Comparison of ENCODE assay signal across 13 cellular contexts in genomic region chr2:120005834-120006521, GRCh38. TPM values are rescaled to one million over a fixed set of nuclear protein-coding genes. Genes with fewer than 3 reads are reported as not detected.
DNase-seq lines count a peak whose midpoint lies in the region; ATAC-seq and TF ChIP-seq lines count a peak whose summit lies in the region.
"Had no signal": no experiment of that assay in that cellular context is flagged by ENCODE, and none has a peak within 500 bp of the region (broad histone marks: within the 10 kb centered on the region; RNA-seq: fewer than 3 reads in every experiment).

No MANE protein-coding gene starts in this region.

- ATAC-seq in HG02610 (IDR thresholded peaks at IDR 0.05; ENCODE audit: unreplicated experiment) (peak; percentile 93), HG03520 (IDR thresholded peaks at IDR 0.05; ENCODE audit: unreplicated experiment) (peak; percentile 90)
- ATAC-seq: activated T-cell treated with anti-CD3 and anti-CD28 coated beads, Interleukin-2, amount 50 U/mL, for 4 hours had no signal

- no peaks in the 10 kb centered on the region for H3K27me3 ChIP-seq in testis
- H3K27me3 ChIP-seq: colonic mucosa, hepatocyte, SJCRH30 had no signal

- H3K36me3 ChIP-seq in testis (ENCODE audit: low read depth, missing control alignments): no peaks in the 10 kb centered on the region
- H3K36me3 ChIP-seq: colonic mucosa, SJCRH30 had no signal

- H3K27ac Mint-ChIP-seq in activated naive CD8-positive, alpha-beta T cell treated with anti-CD3 and anti-CD28 coated beads for 36 hours: no peak overlapping the region
- H3K27ac Mint-ChIP-seq: nephron had no signal

- no peaks in the 10 kb centered on the region for H3K27me3 Mint-ChIP-seq in activated naive CD8-positive, alpha-beta T cell treated with anti-CD3 and anti-CD28 coated beads for 36 hours

- TF ChIP-seq POLR2A in testis (IDR thresholded peaks at IDR 0.05): no peak

- WGBS in testis, 2 donors: 88 to 95% methylated on average over 11 of the region's 11 CpGs

- H3K9me3 ChIP-seq in testis: no peaks in the 10 kb centered on the region
- H3K9me3 ChIP-seq: colonic mucosa, SJCRH30 had no signal

- H3K27ac ChIP-seq in testis: no peak overlapping the region
- H3K27ac ChIP-seq: colonic mucosa, hepatocyte, SJCRH30 had no signal

- H3K36me3 Mint-ChIP-seq in activated naive CD8-positive, alpha-beta T cell treated with anti-CD3 and anti-CD28 coated beads for 36 hours: no peaks in the 10 kb centered on the region

- no peak for TF ChIP-seq CTCF in testis (IDR thresholded peaks at IDR 0.05)

- H3K4me3 ChIP-seq in testis: no peak overlapping the region
- H3K4me3 ChIP-seq: colonic mucosa, hepatocyte, SJCRH30 had no signal

- H3K4me1 ChIP-seq in testis: no peaks in the 10 kb centered on the region
- H3K4me1 ChIP-seq: colonic mucosa, SJCRH30 had no signal

- DNase-seq in GM19238 (ENCODE audit: insufficient read length, low spot score) (peak; percentile 41), germinal center (ENCODE audit: low spot score) (peak; percentile 22), testis (no peak)
- DNase-seq in activated naive CD8-positive, alpha-beta T cell treated with anti-CD3 and anti-CD28 coated beads for 36 hours: no peak
- DNase-seq in stimulated activated CD4-positive, alpha-beta T cell treated with anti-CD3 and anti-CD28 coated beads, Interleukin-2, amount 100 ng/mL, for 24 hours: no peak
- DNase-seq: activated T-cell treated with anti-CD3 and anti-CD28 coated beads, Interleukin-2, amount 50 U/mL, for 4 hours; colonic mucosa; Kasumi-1; SJCRH30 had no signal

- intact Hi-C loops in testis (cut with DNase I; ENCODE audit: low total_unique reads): no loop called here

- no peak overlapping the region for H3K4me3 Mint-ChIP-seq in activated naive CD8-positive, alpha-beta T cell treated with anti-CD3 and anti-CD28 coated beads for 36 hours
- H3K4me3 Mint-ChIP-seq: activated T-cell treated with anti-CD3 and anti-CD28 coated beads, Interleukin-2, amount 50 U/mL, for 4 hours; nephron had no signal

- H3K4me1 Mint-ChIP-seq in activated naive CD8-positive, alpha-beta T cell treated with anti-CD3 and anti-CD28 coated beads for 36 hours: peaks cover 3% of the 10 kb centered on the region
- H3K4me1 Mint-ChIP-seq: nephron had no signal

- H3K9me3 Mint-ChIP-seq in activated naive CD8-positive, alpha-beta T cell treated with anti-CD3 and anti-CD28 coated beads for 36 hours: no peaks in the 10 kb centered on the region
- H3K9me3 Mint-ChIP-seq: activated T-cell treated with anti-CD3 and anti-CD28 coated beads, Interleukin-2, amount 50 U/mL, for 4 hours; nephron had no signal

RNA-seq across cellular contexts. Expression of gene EPB41L5, which starts 6.9 kb away (rescaled TPM):
- total RNA-seq in activated naive CD8-positive, alpha-beta T cell treated with anti-CD3 and anti-CD28 coated beads for 36 hours: 1 to 10 TPM; 3.8 to 4.5 TPM
- 10 to 100 TPM; 62.7 to 73.6 TPM for total RNA-seq in testis
- 56.8 TPM for polyA plus RNA-seq in testis (ENCODE audit: insufficient read depth, low read depth, low replicate concordance)

Comparison
In these comparisons a context has a peak if more than half of its experiments do, and no peak if none do; other contexts are left out.
1. DNase-seq: peak in GM19238 (single experiment) and germinal center (single experiment); none in activated naive CD8-positive, alpha-beta T cell treated with anti-CD3 and anti-CD28 coated beads for 36 hours (single experiment), testis (single experiment) and stimulated activated CD4-positive, alpha-beta T cell treated with anti-CD3 and anti-CD28 coated beads, Interleukin-2, amount 100 ng/mL, for 24 hours (0 of 2).
2. RNA of gene EPB41L5, which starts 6.9 kb away (total RNA-seq): 62.7 to 73.6 TPM in testis; 3.8 to 4.5 TPM in activated naive CD8-positive, alpha-beta T cell treated with anti-CD3 and anti-CD28 coated beads for 36 hours; every median in the first group is over 10 times any median in the second.